Comparison of ENCODE assay signal across 12 cellular contexts in the genomic region with DNA sequence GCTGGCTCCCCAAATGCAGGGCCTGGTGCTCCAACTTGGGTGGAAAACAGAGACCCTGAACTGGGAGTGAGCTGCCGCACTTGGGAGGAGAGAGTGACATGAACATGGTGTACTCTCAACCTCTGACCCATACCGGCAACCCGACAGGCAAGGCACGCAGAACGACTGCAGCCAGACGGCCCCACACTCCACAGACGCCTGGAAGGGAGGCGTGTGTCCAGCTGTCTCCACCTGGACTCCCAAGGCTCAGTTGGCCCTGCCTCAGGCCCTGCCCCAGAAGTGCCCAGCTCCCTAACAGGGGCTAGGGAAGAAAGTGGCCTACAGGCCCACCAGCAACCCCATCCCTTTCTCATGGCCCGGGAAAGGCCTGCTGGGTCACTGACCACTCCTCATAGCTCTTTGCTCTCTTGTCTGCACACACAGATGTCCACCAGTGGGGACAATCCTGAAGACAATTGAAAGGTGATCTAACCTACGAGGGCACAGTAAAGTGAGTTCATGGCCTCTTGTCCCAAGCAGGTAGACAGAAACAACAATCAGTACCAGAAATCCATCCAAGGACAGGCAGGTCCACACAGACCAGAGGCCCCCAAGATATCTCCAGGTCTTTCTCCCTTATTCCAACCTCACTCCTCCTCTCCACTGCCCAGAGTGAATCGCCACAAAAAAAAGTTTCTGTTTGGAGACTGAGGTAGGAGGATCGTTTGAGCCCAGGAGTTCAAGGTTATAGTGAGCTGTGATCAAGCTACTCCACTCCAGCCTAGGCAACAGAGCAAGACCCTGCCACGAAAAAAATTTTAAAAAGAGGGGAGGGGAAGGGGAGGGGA. TPM values are rescaled to one million over a fixed set of nuclear protein-coding genes. Genes with fewer than 3 reads are reported as not detected.
A peak's percentile ranks its signal among the peaks of the same experiment; 100 is the strongest.
DNase-seq lines count a peak whose midpoint lies in the region; ATAC-seq and TF ChIP-seq lines count a peak whose summit lies in the region.
"Had no signal": no experiment of that assay in that cellular context is flagged by ENCODE, and none has a peak within 500 bp of the region (broad histone marks: within the 10 kb centered on the region; RNA-seq: fewer than 3 reads in every experiment).

No MANE protein-coding gene starts in this region.

- intact Hi-C loops in sciatic nerve (cut with DNase I), result no loop called here

- no peaks in the 10 kb centered on the region for H3K9me3 Mint-ChIP-seq in stimulated activated naive CD8-positive, alpha-beta T cell treated with anti-CD3 and anti-CD28 coated beads, Interleukin-15, Interleukin-2, amounts not matched to agents 100 ng/mL and 50 ng/mL, for 24 hours
- H3K9me3 Mint-ChIP-seq in effector memory CD8-positive, alpha-beta T cell, result no peaks in the 10 kb centered on the region
- no peaks in the 10 kb centered on the region for H3K9me3 Mint-ChIP-seq in nephron

- H3K27me3 Mint-ChIP-seq in stimulated activated naive CD8-positive, alpha-beta T cell treated with anti-CD3 and anti-CD28 coated beads, Interleukin-15, Interleukin-2, amounts not matched to agents 100 ng/mL and 50 ng/mL, for 24 hours, result no peaks in the 10 kb centered on the region
- no peaks in the 10 kb centered on the region for H3K27me3 Mint-ChIP-seq in effector memory CD8-positive, alpha-beta T cell
- H3K27me3 Mint-ChIP-seq in nephron (ENCODE audit: low read depth), result no peaks in the 10 kb centered on the region

- peaks cover 3% of the 10 kb centered on the region for H3K36me3 Mint-ChIP-seq in stimulated activated naive CD8-positive, alpha-beta T cell treated with anti-CD3 and anti-CD28 coated beads, Interleukin-15, Interleukin-2, amounts not matched to agents 100 ng/mL and 50 ng/mL, for 24 hours (ENCODE audit: low read depth)
- H3K36me3 Mint-ChIP-seq in effector memory CD8-positive, alpha-beta T cell (ENCODE audit: insufficient read depth), result peaks cover 80% of the 10 kb centered on the region
- H3K36me3 Mint-ChIP-seq in nephron (ENCODE audit: low read depth), result no peaks in the 10 kb centered on the region

- no peak for DNase-seq in stimulated activated naive CD8-positive, alpha-beta T cell treated with anti-CD3 and anti-CD28 coated beads, Interleukin-15, Interleukin-2, amounts not matched to agents 100 U/mL and 50 U/mL, for 24 hours
- DNase-seq in effector memory CD8-positive, alpha-beta T cell, result no peak
- DNase-seq in CD1c-positive myeloid dendritic cell (ENCODE audit: extremely low spot score) (no peak), NCI-H1048 (lab: John Stamatoyannopoulos, UW) (no peak), SKM-1 (lab: John Stamatoyannopoulos, UW; ENCODE audit: unreplicated experiment) (no peak), sciatic nerve (ENCODE audit: low spot score) (no peak)
- DNase-seq: H7, islet precursor cell, KBM-7, NCI-H2171 treated with DMSO at 0.1 percent for 48 hours had no signal

- H3K27ac Mint-ChIP-seq in stimulated activated naive CD8-positive, alpha-beta T cell treated with anti-CD3 and anti-CD28 coated beads, Interleukin-15, Interleukin-2, amounts not matched to agents 100 ng/mL and 50 ng/mL, for 24 hours, result peak overlapping the region; percentile 51
- peak overlapping the region; percentile 98 to 99 for H3K27ac Mint-ChIP-seq in effector memory CD8-positive, alpha-beta T cell
- H3K27ac Mint-ChIP-seq in nephron, result peak overlapping the region; percentile 25 to 75 (median 45)

- no peak for ATAC-seq in stimulated activated naive CD8-positive, alpha-beta T cell treated with anti-CD3 and anti-CD28 coated beads, Interleukin-15, Interleukin-2, amounts not matched to agents 100 U/mL and 50 U/mL, for 24 hours
- no peak for ATAC-seq in effector memory CD8-positive, alpha-beta T cell (replicated peaks)
- ATAC-seq in sciatic nerve, result no peak

- H3K4me1 Mint-ChIP-seq in stimulated activated naive CD8-positive, alpha-beta T cell treated with anti-CD3 and anti-CD28 coated beads, Interleukin-15, Interleukin-2, amounts not matched to agents 100 ng/mL and 50 ng/mL, for 24 hours (ENCODE audit: low read depth), result peaks cover 56% of the 10 kb centered on the region
- peaks cover 65 to 75% of the 10 kb centered on the region in 2 donors for H3K4me1 Mint-ChIP-seq in effector memory CD8-positive, alpha-beta T cell (ENCODE audit: low read depth in 2 of 2)
- peaks cover 42% of the 10 kb centered on the region for H3K4me1 Mint-ChIP-seq in nephron

- H3K4me3 Mint-ChIP-seq in stimulated activated naive CD8-positive, alpha-beta T cell treated with anti-CD3 and anti-CD28 coated beads, Interleukin-15, Interleukin-2, amounts not matched to agents 100 ng/mL and 50 ng/mL, for 24 hours, result no peak overlapping the region
- peak overlapping the region; percentile 83 to 92 for H3K4me3 Mint-ChIP-seq in effector memory CD8-positive, alpha-beta T cell
- H3K4me3 Mint-ChIP-seq in nephron, result no peak overlapping the region

- TF ChIP-seq CTCF in nephron (IDR thresholded peaks at IDR 0.05; ENCODE audit: unreplicated experiment in 3 of 3), result no peak

RNA-seq across cellular contexts. Expression of a gene that starts 28.2 kb away (rescaled TPM):
- 28.9 TPM for total RNA-seq in sciatic nerve

RNA-seq across cellular contexts. Expression of a gene that starts 49.7 kb away (rescaled TPM):
- total RNA-seq in sciatic nerve, result 296 TPM

RNA-seq across cellular contexts. Expression of a gene that starts 55.7 kb away (rescaled TPM):
- 112 TPM for total RNA-seq in sciatic nerve

Comparison
In these comparisons a context has a peak if more than half of its experiments do, and no peak if none do; other contexts are left out.
1. H3K27ac Mint-ChIP-seq: peak in every context shown above with its lines; median percentile 98 in effector memory CD8-positive, alpha-beta T cell; 51 in stimulated activated naive CD8-positive, alpha-beta T cell treated with anti-CD3 and anti-CD28 coated beads, Interleukin-15, Interleukin-2, amounts not matched to agents 100 ng/mL and 50 ng/mL, for 24 hours; 45 in nephron.
2. H3K4me3 Mint-ChIP-seq: peak in effector memory CD8-positive, alpha-beta T cell (2 of 2); none in stimulated activated naive CD8-positive, alpha-beta T cell treated with anti-CD3 and anti-CD28 coated beads, Interleukin-15, Interleukin-2, amounts not matched to agents 100 ng/mL and 50 ng/mL, for 24 hours (single experiment) and nephron (0 of 3).